Comparison of ENCODE assay signal across 21 cellular contexts in genomic region chr17:2990396-2990795, GRCh38.
A peak's percentile ranks its signal among the peaks of the same experiment; 100 is the strongest.
DNase-seq lines count a peak whose midpoint lies in the region; ATAC-seq and TF ChIP-seq lines count a peak whose summit lies in the region.
"Had no signal": no experiment of that assay in that cellular context is flagged by ENCODE, and none has a peak within 500 bp of the region (broad histone marks: within the 10 kb centered on the region; RNA-seq: fewer than 3 reads in every experiment).

No MANE protein-coding gene starts in this region.

- no peaks in the 10 kb centered on the region for H3K4me1 ChIP-seq in upper lobe of right lung
- H3K4me1 ChIP-seq: BLaER1 treated with 17β-estradiol and CSF1 and Interleukin-3, amounts not matched to agents 10 nM and 100 nM; upper lobe of left lung had no signal

- H3K9me3 ChIP-seq in upper lobe of right lung = no peaks in the 10 kb centered on the region
- H3K9me3 ChIP-seq: BLaER1 treated with 17β-estradiol and CSF1 and Interleukin-3, amounts not matched to agents 10 nM and 100 nM; upper lobe of left lung had no signal

- H3K27ac ChIP-seq in upper lobe of right lung = no peak overlapping the region
- H3K27ac ChIP-seq: BLaER1 treated with 17β-estradiol and CSF1 and Interleukin-3, amounts not matched to agents 10 nM and 100 nM; upper lobe of left lung had no signal

- no peak overlapping the region for H3K4me3 ChIP-seq in upper lobe of right lung
- H3K4me3 ChIP-seq: BLaER1 treated with 17β-estradiol and CSF1 and Interleukin-3, amounts not matched to agents 10 nM and 100 nM; upper lobe of left lung had no signal

- no peaks in the 10 kb centered on the region for H3K27me3 ChIP-seq in upper lobe of right lung
- H3K27me3 ChIP-seq: BLaER1 treated with 17β-estradiol and CSF1 and Interleukin-3, amounts not matched to agents 10 nM and 100 nM; upper lobe of left lung had no signal

- peak; percentile 12 for DNase-seq in activated CD8-positive, alpha-beta memory T cell treated with anti-CD3 and anti-CD28 coated beads, Interleukin-2, amount 50 U/mL, for 48 hours
- no peak for DNase-seq in activated CD8-positive, alpha-beta memory T cell treated with anti-CD3 and anti-CD28 coated beads, Interleukin-2, amount 50 U/mL, for 4 hours
- DNase-seq in UCSD-AML1 (lab: John Stamatoyannopoulos, UW; ENCODE audit: unreplicated experiment) (peak; percentile 19), medulla oblongata (ENCODE audit: extremely low spot score) (peak; percentile 80), upper lobe of right lung (peak; percentile 46), AG20443 (ENCODE audit: low spot score) (no peak)
- no peak for DNase-seq in NK-92 treated with Interleukin-12 subunit alpha and Interleukin-12 subunit beta, amount 100 ng/mL, for 24 hours (lab: John Stamatoyannopoulos, UW)
- DNase-seq: activated CD4-positive, alpha-beta T cell treated with anti-CD3 and anti-CD28 coated beads, Interleukin-2, amount 10 ng/mL, durations not matched to agents 7 days and 5 days; activated gamma-delta T cell; cortex of kidney; EL; hippocampal formation; mammary epithelial cell; NCI-H1436; NCI-H526 treated with DMSO at 0.1 percent for 48 hours; Right ventricle myocardium superior; stimulated activated naive CD4-positive, alpha-beta T cell treated with Interleukin-2 at 50 U/mL for 16 hours had no signal

- no peak for TF ChIP-seq CTCF in upper lobe of right lung (IDR thresholded peaks at IDR 0.05)

- intact Hi-C loops in upper lobe of right lung (cut with DNase I) = no loop called here

- no peaks in the 10 kb centered on the region for H3K36me3 ChIP-seq in upper lobe of right lung
- H3K36me3 ChIP-seq: upper lobe of left lung had no signal

- peak; percentile 87 for ATAC-seq in upper lobe of right lung
- ATAC-seq in GM21528 (IDR thresholded peaks at IDR 0.05; ENCODE audit: low FRiP score, unreplicated experiment) = no peak
- ATAC-seq: HepG2 had no signal

Comparison
In these comparisons a context has a peak if more than half of its experiments do, and no peak if none do; other contexts are left out.
1. DNase-seq: peak in activated CD8-positive, alpha-beta memory T cell treated with anti-CD3 and anti-CD28 coated beads, Interleukin-2, amount 50 U/mL, for 48 hours (single experiment), UCSD-AML1 (single experiment), medulla oblongata (single experiment) and upper lobe of right lung (single experiment); none in activated CD8-positive, alpha-beta memory T cell treated with anti-CD3 and anti-CD28 coated beads, Interleukin-2, amount 50 U/mL, for 4 hours (single experiment), AG20443 (single experiment) and NK-92 treated with Interleukin-12 subunit alpha and Interleukin-12 subunit beta, amount 100 ng/mL, for 24 hours (single experiment).